ENCODE assay signal across 9 cellular contexts in genomic region chr1:180178511-180179161, GRCh38. TPM values are rescaled to one million over a fixed set of nuclear protein-coding genes. Genes with fewer than 3 reads are reported as not detected.
A peak's percentile ranks its signal among the peaks of the same experiment; 100 is the strongest.
DNase-seq lines count a peak whose midpoint lies in the region; ATAC-seq and TF ChIP-seq lines count a peak whose summit lies in the region.
"Had no signal": no experiment of that assay in that cellular context is flagged by ENCODE, and none has a peak within 500 bp of the region (broad histone marks: within the 10 kb centered on the region; RNA-seq: fewer than 3 reads in every experiment).

No MANE protein-coding gene starts in this region.

- no peak overlapping the region for H3K27ac ChIP-seq in CD8-positive, alpha-beta memory T cell (ENCODE audit: low read depth, low read length)
- H3K27ac ChIP-seq in GM23338 (ENCODE audit: low read depth), result peak overlapping the region; percentile 59; the same call in 1 of the 2 replicates
- H3K27ac ChIP-seq in esophagus squamous epithelium, result no peak overlapping the region
- no peak overlapping the region for H3K27ac ChIP-seq in tibial artery

- H3K36me3 ChIP-seq in CD8-positive, alpha-beta memory T cell (ENCODE audit: insufficient read depth, low read length), result no peaks in the 10 kb centered on the region
- H3K36me3 ChIP-seq in GM23338 (ENCODE audit: insufficient read depth) (no peaks in the 10 kb centered on the region), esophagus squamous epithelium (peaks cover 0 to 77% (median 10%) of the 10 kb centered on the region in 3 donors), tibial artery (peaks cover 4 to 39% (median 17%) of the 10 kb centered on the region in 3 donors)

- no peaks in the 10 kb centered on the region for H3K9me2 ChIP-seq in GM23338 (ENCODE audit: insufficient read depth)

- no peak overlapping the region for H2AFZ ChIP-seq in GM23338

- no peak for TF ChIP-seq POLR2A in esophagus squamous epithelium (IDR thresholded peaks at IDR 0.05)

- no peaks in the 10 kb centered on the region; the same call in 1 of the 2 replicates for H3F3A ChIP-seq in GM23338 (replicated peaks; ENCODE audit: low read depth)

- H3K27me3 Mint-ChIP-seq in CD8-positive, alpha-beta memory T cell, result no peaks in the 10 kb centered on the region
- H3K27me3 Mint-ChIP-seq in GM23338 (ENCODE audit: insufficient read depth, low read depth, poor library complexity) (peaks cover 12% of the 10 kb centered on the region), neural crest cell (ENCODE audit: low read depth) (no peaks in the 10 kb centered on the region)

- H3K27me3 ChIP-seq in CD8-positive, alpha-beta memory T cell (ENCODE audit: insufficient read depth, low read length, poor library complexity, severe bottlenecking), result no peaks in the 10 kb centered on the region
- H3K27me3 ChIP-seq in GM23338 (ENCODE audit: insufficient read depth) (no peaks in the 10 kb centered on the region), esophagus squamous epithelium (no peaks in the 10 kb centered on the region), tibial artery (no peaks in the 10 kb centered on the region)

- TF ChIP-seq CTCF in GM23338 (conservative IDR thresholded peaks at IDR 0.05; ENCODE audit: low read depth in 2 of 2), result peak; percentile 88 to 96
- peak; percentile 85 to 97 (median 92) for TF ChIP-seq CTCF in esophagus squamous epithelium (IDR thresholded peaks at IDR 0.05)
- TF ChIP-seq CTCF in neural crest cell (conservative IDR thresholded peaks at IDR 0.05), result peak; percentile 98
- TF ChIP-seq CTCF in tibial artery (IDR thresholded peaks at IDR 0.05), result peak; percentile 87 to 92

- H3K36me3 Mint-ChIP-seq in CD8-positive, alpha-beta memory T cell, result peaks cover 0 to 22% (median 2%) of the 10 kb centered on the region in 3 donors
- H3K36me3 Mint-ChIP-seq in GM23338 (ENCODE audit: low read depth) (peaks cover 3% of the 10 kb centered on the region; the same call in 2 of the 3 replicates), neural crest cell (ENCODE audit: low read depth) (no peaks in the 10 kb centered on the region)

- H3K4me1 Mint-ChIP-seq in CD8-positive, alpha-beta memory T cell, result peaks cover 0 to 2% (median 0%) of the 10 kb centered on the region in 3 donors
- H3K4me1 Mint-ChIP-seq in GM23338, result peaks cover 5% of the 10 kb centered on the region
- peaks cover 5% of the 10 kb centered on the region for H3K4me1 Mint-ChIP-seq in neural crest cell

- no peaks in the 10 kb centered on the region for H3K9me3 ChIP-seq in CD8-positive, alpha-beta memory T cell (ENCODE audit: low read length)
- H3K9me3 ChIP-seq in esophagus squamous epithelium (no peaks in the 10 kb centered on the region), tibial artery (no peaks in the 10 kb centered on the region)

- H3K27ac Mint-ChIP-seq in CD8-positive, alpha-beta memory T cell, result peak overlapping the region in 2 of 8 donors; percentile 51 to 87
- H3K27ac Mint-ChIP-seq in GM23338, result no peak overlapping the region
- H3K27ac Mint-ChIP-seq in neural crest cell (ENCODE audit: unreplicated experiment), result no peak overlapping the region
- H3K27ac Mint-ChIP-seq: T-helper 1 cell treated with Interleukin-12 subunit alpha and Interleukin-12 subunit beta and Interleukin-4 antibody, amounts not matched to agents 30 μg/mL and 1 μg/mL, for 36 hours had no signal

- H3K4me2 ChIP-seq in GM23338, result no peak overlapping the region

- H3K4me1 ChIP-seq in CD8-positive, alpha-beta memory T cell (ENCODE audit: insufficient read depth, low read length), result no peaks in the 10 kb centered on the region
- H3K4me1 ChIP-seq in GM23338 (ENCODE audit: insufficient read depth) (no peaks in the 10 kb centered on the region), esophagus squamous epithelium (peaks cover 9 to 16% (median 10%) of the 10 kb centered on the region in 3 donors), tibial artery (peaks cover 0 to 10% (median 9%) of the 10 kb centered on the region in 4 donors)

- peak; percentile 44 to 73 (median 51) for DNase-seq in CD8-positive, alpha-beta memory T cell
- peak; percentile 85 for DNase-seq in GM23338 (ENCODE audit: low spot score)
- peak; percentile 18 for DNase-seq in NCI-H748 treated with DMSO at 0.1 percent for 48 hours (lab: John Stamatoyannopoulos, UW)
- DNase-seq in activated T-cell treated with anti-CD3 and anti-CD28 coated beads for 48 hours (ENCODE audit: low read depth), result peak; percentile 49
- DNase-seq in esophagus squamous epithelium (lab: John Stamatoyannopoulos, UW), result no peak
- DNase-seq in neural crest cell (ENCODE audit: low read depth, low spot score), result peak; percentile 84
- DNase-seq in tibial artery, result peak in 1 of 2 donors; percentile 47

- H4K20me1 ChIP-seq in GM23338 (replicated peaks; ENCODE audit: insufficient read depth), result no peaks in the 10 kb centered on the region; the same call in 1 of the 2 replicates

- intact Hi-C loops in esophagus squamous epithelium (cut with DNase I) (no loop called here), tibial artery (cut with DNase I; ENCODE audit: low total_unique reads) (no loop called here)

- POLR2A ChIA-PET in CD8-positive, alpha-beta memory T cell (lab: Charles Lee), result no interaction called here

- ATAC-seq in GM23338 (peak; percentile 82), HG03108 (IDR thresholded peaks at IDR 0.05; ENCODE audit: unreplicated experiment) (no peak)

- no peak overlapping the region for H3K4me3 ChIP-seq in CD8-positive, alpha-beta memory T cell (ENCODE audit: low read length)
- H3K4me3 ChIP-seq in GM23338, result no peak overlapping the region
- H3K4me3 ChIP-seq in esophagus squamous epithelium, result no peak overlapping the region
- H3K4me3 ChIP-seq in tibial artery, result no peak overlapping the region

- no peaks in the 10 kb centered on the region for H3K9me3 Mint-ChIP-seq in CD8-positive, alpha-beta memory T cell
- H3K9me3 Mint-ChIP-seq in GM23338, result no peaks in the 10 kb centered on the region
- H3K9me3 Mint-ChIP-seq in neural crest cell, result no peaks in the 10 kb centered on the region
- H3K9me3 Mint-ChIP-seq: T-helper 1 cell treated with Interleukin-12 subunit alpha and Interleukin-12 subunit beta and Interleukin-4 antibody, amounts not matched to agents 30 μg/mL and 1 μg/mL, for 36 hours had no signal

- CTCF ChIA-PET in CD8-positive, alpha-beta memory T cell (lab: Charles Lee), result interaction anchor here (0.6 to 6.9 kb wide), 33 partner anchors 10 to 472 kb away, joined by 3 to 51 read pairs (median 4); partner anchors contain the start of gene TOR1AIP1

- 44 to 59% methylated on average over 9 to 11 of the region's 12 CpGs for WGBS in esophagus squamous epithelium, 2 donors

- no peak overlapping the region for H3K4me3 Mint-ChIP-seq in CD8-positive, alpha-beta memory T cell
- H3K4me3 Mint-ChIP-seq in GM23338 (no peak overlapping the region), neural crest cell (no peak overlapping the region)
- H3K4me3 Mint-ChIP-seq: T-helper 1 cell treated with Interleukin-12 subunit alpha and Interleukin-12 subunit beta and Interleukin-4 antibody, amounts not matched to agents 30 μg/mL and 1 μg/mL, for 36 hours had no signal

- H3K79me2 ChIP-seq in GM23338 (replicated peaks; ENCODE audit: insufficient read depth), result no peaks in the 10 kb centered on the region

TF ChIP-seq in GM23338, 12 proteins besides CTCF, POLR2A, EP300 and RAD21 (continues in another document):
- TF ChIP-seq JUNB (IDR thresholded peaks at IDR 0.05; ENCODE audit: unreplicated experiment), result no peak
- TF ChIP-seq ZNF114 (CRISPR knock-in tag; IDR thresholded peaks at IDR 0.05), result no peak
- no peak for TF ChIP-seq ZNF331 (CRISPR knock-in tag; IDR thresholded peaks at IDR 0.05; ENCODE audit: low read depth)
- no peak for TF ChIP-seq EZH2 (IDR thresholded peaks at IDR 0.05; ENCODE audit: low read depth, unreplicated experiment)

RNA-seq across cellular contexts. Expression of gene QSOX1, which starts 24.0 kb away (rescaled TPM):
- total RNA-seq in CD8-positive, alpha-beta memory T cell, result 10 to 100 TPM; 32.9 to 33.3 TPM
- polyA plus RNA-seq in CD8-positive, alpha-beta memory T cell, result 14.2 TPM
- total RNA-seq in GM23338 (2014; rRNA removed; shearing (Covaris generic)), result 107 and 119 TPM in 2 replicates
- polyA plus RNA-seq in GM23338 (2016; fragmentation: Nextera tagmentation; extraction: Ambion mirVana), result 47.8 and 64.8 TPM in 2 replicates
- total RNA-seq in esophagus squamous epithelium (100 to 1,000 TPM in 3 of 4 donors, 10 to 100 TPM in 1; 74.9 to 184 (median 107) TPM), neural crest cell (34.7 and 39.8 TPM in 2 replicates)

RNA-seq across cellular contexts. Expression of gene LHX4, which starts 51.4 kb away (rescaled TPM):
- not detected for total RNA-seq in CD8-positive, alpha-beta memory T cell
- 0.08 TPM for polyA plus RNA-seq in CD8-positive, alpha-beta memory T cell
- 2.5 and 2.9 TPM in 2 replicates for total RNA-seq in GM23338 (2014; rRNA removed; shearing (Covaris generic))
- polyA plus RNA-seq in GM23338 (2016; fragmentation: Nextera tagmentation; extraction: Ambion mirVana), result 1.2 and 1.4 TPM in 2 replicates
- total RNA-seq in esophagus squamous epithelium (under 1 TPM in 2 of 4 donors, not detected in 2; 0.18 to 0.38 TPM), neural crest cell (0.91 and 0.96 TPM in 2 replicates)
